Comparison of ENCODE assay signal across 4 cellular contexts in the genomic region with DNA sequence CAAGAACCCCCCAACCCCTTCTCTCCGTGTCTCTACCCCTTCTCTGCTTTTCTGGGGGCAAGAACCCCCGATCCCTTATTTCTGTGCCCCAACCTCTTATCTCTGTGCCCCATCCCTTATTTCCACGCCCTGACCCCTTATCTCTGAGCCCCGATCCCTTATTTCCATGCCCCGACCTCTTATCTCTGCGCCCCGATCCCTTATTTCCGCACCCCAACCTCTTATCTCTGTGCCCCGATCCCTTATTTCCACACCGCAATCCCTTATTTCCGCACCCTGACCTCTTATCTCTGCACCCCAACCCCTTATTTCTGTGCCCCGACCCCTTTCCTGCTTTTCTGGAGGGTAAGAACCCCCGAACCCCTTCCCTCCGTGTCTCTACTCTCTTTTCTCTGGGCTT. TPM values are rescaled to one million over a fixed set of nuclear protein-coding genes. Genes with fewer than 3 reads are reported as not detected.
"Had no signal": no experiment of that assay in that cellular context is flagged by ENCODE, and none has a peak within 500 bp of the region (broad histone marks: within the 10 kb centered on the region; RNA-seq: fewer than 3 reads in every experiment).

No MANE protein-coding gene starts in this region.

RNA-seq across cellular contexts. Expression of a gene that starts 46.2 kb away (rescaled TPM):
- total RNA-seq: LHCN-M2, M059J, MCF 10A, NCI-H460 had no signal
